Comparison of ENCODE assay signal across 38 cellular contexts in the genomic region with DNA sequence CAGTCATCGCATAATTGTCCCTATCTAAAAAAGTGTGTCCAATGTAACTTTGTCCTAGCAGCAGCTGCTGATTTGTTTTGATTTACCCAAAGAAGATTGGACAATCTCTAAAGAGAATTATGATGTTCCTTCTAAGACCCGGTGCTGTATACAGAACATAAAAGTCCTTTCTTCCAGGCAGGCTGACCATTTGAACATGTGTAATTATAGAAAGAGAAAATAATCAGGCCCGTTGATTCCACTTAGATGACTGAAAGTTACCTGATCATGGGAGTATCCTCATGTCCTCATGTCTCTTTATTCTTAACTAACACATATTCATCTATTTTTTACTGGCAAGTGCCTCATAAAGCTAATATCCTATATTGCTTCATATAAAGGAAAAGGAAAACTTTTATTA.
"Had no signal": no experiment of that assay in that cellular context is flagged by ENCODE, and none has a peak within 500 bp of the region (broad histone marks: within the 10 kb centered on the region; RNA-seq: fewer than 3 reads in every experiment).

No MANE protein-coding gene starts in this region.

- H3K36me3 Mint-ChIP-seq: activated CD8-positive, alpha-beta memory T cell treated with anti-CD3 and anti-CD28 coated beads, Interleukin-2, amount 10 ng/mL, durations not matched to agents 7 days and 5 days; activated naive CD4-positive, alpha-beta T cell treated with anti-CD3 and anti-CD28 coated beads, Interleukin-2, amount 10 ng/mL, durations not matched to agents 7 days and 5 days; activated naive CD4-positive, alpha-beta T cell treated with anti-CD3 and anti-CD28 coated beads, Interleukin-2, amount 50 U/mL, for 24 hours; activated naive CD8-positive, alpha-beta T cell; activated naive CD8-positive, alpha-beta T cell treated with anti-CD3 and anti-CD28 coated beads, Interleukin-2, amount 10 ng/mL, durations not matched to agents 7 days and 5 days; brain; WTC11 had no signal

- H3K4me3 Mint-ChIP-seq: activated CD4-positive, alpha-beta memory T cell treated with anti-CD3 and anti-CD28 coated beads, Interleukin-2, amount 10 ng/mL, durations not matched to agents 7 days and 5 days; activated CD4-positive, alpha-beta T cell treated with anti-CD3 and anti-CD28 coated beads for 36 hours; activated CD4-positive, alpha-beta T cell treated with anti-CD3 and anti-CD28 coated beads, Interleukin-2, amount 10 ng/mL, durations not matched to agents 7 days and 5 days; activated CD8-positive, alpha-beta memory T cell treated with anti-CD3 and anti-CD28 coated beads, Interleukin-2, amount 10 ng/mL, durations not matched to agents 7 days and 5 days; activated CD8-positive, alpha-beta T cell treated with anti-CD3 and anti-CD28 coated beads, Interleukin-2, amount 10 ng/mL, durations not matched to agents 7 days and 5 days; activated naive CD4-positive, alpha-beta T cell treated with anti-CD3 and anti-CD28 coated beads, Interleukin-2, amount 10 ng/mL, durations not matched to agents 7 days and 5 days; activated naive CD4-positive, alpha-beta T cell treated with anti-CD3 and anti-CD28 coated beads, Interleukin-2, amount 50 U/mL, for 24 hours; activated naive CD8-positive, alpha-beta T cell; activated naive CD8-positive, alpha-beta T cell treated with anti-CD3 and anti-CD28 coated beads, Interleukin-2, amount 10 ng/mL, durations not matched to agents 7 days and 5 days; activated naive CD8-positive, alpha-beta T cell treated with anti-CD3 and anti-CD28 coated beads, Interleukin-2, amount 50 U/mL, for 24 hours; activated T-cell treated with anti-CD3 and anti-CD28 coated beads, Interleukin-2, amount 50 U/mL, for 24 hours; brain; central memory CD8-positive, alpha-beta T cell; T-helper 1 cell treated with Interleukin-12 subunit alpha and Interleukin-12 subunit beta and Interleukin-4 antibody, amounts not matched to agents 30 μg/mL and 1 μg/mL, for 36 hours; T-helper 2 cell treated with Interferon-gamma antibody and Interleukin-4, amounts not matched to agents 5 μg/mL and 100 μg/mL, for 36 hours; WTC11 had no signal

- H3K4me1 Mint-ChIP-seq: activated CD4-positive, alpha-beta memory T cell treated with anti-CD3 and anti-CD28 coated beads, Interleukin-2, amount 10 ng/mL, durations not matched to agents 7 days and 5 days; activated CD4-positive, alpha-beta T cell treated with anti-CD3 and anti-CD28 coated beads for 36 hours; activated CD4-positive, alpha-beta T cell treated with anti-CD3 and anti-CD28 coated beads, Interleukin-2, amount 10 ng/mL, durations not matched to agents 7 days and 5 days; activated CD8-positive, alpha-beta memory T cell treated with anti-CD3 and anti-CD28 coated beads, Interleukin-2, amount 10 ng/mL, durations not matched to agents 7 days and 5 days; activated naive CD4-positive, alpha-beta T cell treated with anti-CD3 and anti-CD28 coated beads, Interleukin-2, amount 10 ng/mL, durations not matched to agents 7 days and 5 days; activated naive CD4-positive, alpha-beta T cell treated with anti-CD3 and anti-CD28 coated beads, Interleukin-2, amount 50 U/mL, for 24 hours; activated naive CD8-positive, alpha-beta T cell treated with anti-CD3 and anti-CD28 coated beads, Interleukin-2, amount 10 ng/mL, durations not matched to agents 7 days and 5 days; activated naive CD8-positive, alpha-beta T cell treated with anti-CD3 and anti-CD28 coated beads, Interleukin-2, amount 50 U/mL, for 24 hours; central memory CD8-positive, alpha-beta T cell; WTC11 had no signal

- DNase-seq: activated CD4-positive, alpha-beta memory T cell treated with anti-CD3 and anti-CD28 coated beads, Interleukin-2, amount 10 ng/mL, durations not matched to agents 7 days and 5 days; activated CD4-positive, alpha-beta T cell treated with anti-CD3 and anti-CD28 coated beads for 1 hour; activated CD4-positive, alpha-beta T cell treated with anti-CD3 and anti-CD28 coated beads for 36 hours; activated CD4-positive, alpha-beta T cell treated with anti-CD3 and anti-CD28 coated beads for 48 hours; activated CD4-positive, alpha-beta T cell treated with anti-CD3 and anti-CD28 coated beads, Interleukin-2, amount 10 ng/mL, durations not matched to agents 7 days and 5 days; activated CD4-positive, alpha-beta T cell treated with anti-CD3 and anti-CD28 coated beads, Interleukin-2, amount 50 U/mL, for 48 hours; activated CD4-positive, CD25-positive, alpha-beta regulatory T cell; activated CD8-positive, alpha-beta memory T cell treated with anti-CD3 and anti-CD28 coated beads for 24 hours; activated CD8-positive, alpha-beta memory T cell treated with anti-CD3 and anti-CD28 coated beads, Interleukin-2, amount 10 ng/mL, durations not matched to agents 7 days and 5 days; activated CD8-positive, alpha-beta memory T cell treated with anti-CD3 and anti-CD28 coated beads, Interleukin-2, amount 50 U/mL, for 48 hours; activated CD8-positive, alpha-beta T cell treated with anti-CD3 and anti-CD28 coated beads, Interleukin-2, amount 10 ng/mL, durations not matched to agents 7 days and 5 days; activated effector memory CD4-positive, alpha-beta T cell treated with Interleukin-2 at 50 U/mL for 16 hours; activated gamma-delta T cell; activated naive CD4-positive, alpha-beta T cell treated with anti-CD3 and anti-CD28 coated beads, Interleukin-2, amount 10 ng/mL, durations not matched to agents 7 days and 5 days; activated naive CD4-positive, alpha-beta T cell treated with Interleukin-2 at 50 U/mL for 16 hours; activated naive CD8-positive, alpha-beta T cell treated with anti-CD3 and anti-CD28 coated beads, Interleukin-2, amount 10 ng/mL, durations not matched to agents 7 days and 5 days; activated naive CD8-positive, alpha-beta T cell treated with anti-CD3 and anti-CD28 coated beads, Interleukin-2, amount 50 U/mL, for 24 hours; activated T-cell treated with anti-CD3 and anti-CD28 coated beads, Interleukin-2, amount 50 U/mL, for 24 hours; activated T-cell treated with anti-CD3 and anti-CD28 coated beads, Interleukin-2, amount 50 U/mL, for 48 hours; amygdala; anterior cingulate cortex; caudate nucleus; cerebellar nuclear complex; T-helper 1 cell; T-helper 2 cell; T-helper 9 cell had no signal

- H3K9me3 ChIP-seq: ascending aorta had no signal

- H3K27me3 Mint-ChIP-seq: activated CD4-positive, alpha-beta memory T cell treated with anti-CD3 and anti-CD28 coated beads, Interleukin-2, amount 10 ng/mL, durations not matched to agents 7 days and 5 days; activated CD4-positive, alpha-beta T cell treated with anti-CD3 and anti-CD28 coated beads for 36 hours; activated CD4-positive, alpha-beta T cell treated with anti-CD3 and anti-CD28 coated beads, Interleukin-2, amount 10 ng/mL, durations not matched to agents 7 days and 5 days; activated CD8-positive, alpha-beta memory T cell treated with anti-CD3 and anti-CD28 coated beads, Interleukin-2, amount 10 ng/mL, durations not matched to agents 7 days and 5 days; activated naive CD4-positive, alpha-beta T cell treated with anti-CD3 and anti-CD28 coated beads, Interleukin-2, amount 10 ng/mL, durations not matched to agents 7 days and 5 days; activated naive CD4-positive, alpha-beta T cell treated with anti-CD3 and anti-CD28 coated beads, Interleukin-2, amount 50 U/mL, for 24 hours; activated naive CD8-positive, alpha-beta T cell; activated naive CD8-positive, alpha-beta T cell treated with anti-CD3 and anti-CD28 coated beads, Interleukin-2, amount 10 ng/mL, durations not matched to agents 7 days and 5 days; activated naive CD8-positive, alpha-beta T cell treated with anti-CD3 and anti-CD28 coated beads, Interleukin-2, amount 50 U/mL, for 24 hours; activated T-cell treated with anti-CD3 and anti-CD28 coated beads, Interleukin-2, amount 50 U/mL, for 24 hours; brain; central memory CD8-positive, alpha-beta T cell had no signal

- H3K36me3 ChIP-seq: ascending aorta, cardiac muscle cell had no signal

- H3K27ac Mint-ChIP-seq: activated CD4-positive, alpha-beta memory T cell treated with anti-CD3 and anti-CD28 coated beads, Interleukin-2, amount 10 ng/mL, durations not matched to agents 7 days and 5 days; activated CD4-positive, alpha-beta T cell treated with anti-CD3 and anti-CD28 coated beads for 36 hours; activated CD4-positive, alpha-beta T cell treated with anti-CD3 and anti-CD28 coated beads, Interleukin-2, amount 10 ng/mL, durations not matched to agents 7 days and 5 days; activated CD8-positive, alpha-beta memory T cell treated with anti-CD3 and anti-CD28 coated beads, Interleukin-2, amount 10 ng/mL, durations not matched to agents 7 days and 5 days; activated CD8-positive, alpha-beta T cell treated with anti-CD3 and anti-CD28 coated beads, Interleukin-2, amount 10 ng/mL, durations not matched to agents 7 days and 5 days; activated naive CD4-positive, alpha-beta T cell treated with anti-CD3 and anti-CD28 coated beads, Interleukin-2, amount 10 ng/mL, durations not matched to agents 7 days and 5 days; activated naive CD4-positive, alpha-beta T cell treated with anti-CD3 and anti-CD28 coated beads, Interleukin-2, amount 50 U/mL, for 24 hours; activated naive CD8-positive, alpha-beta T cell; activated naive CD8-positive, alpha-beta T cell treated with anti-CD3 and anti-CD28 coated beads, Interleukin-2, amount 10 ng/mL, durations not matched to agents 7 days and 5 days; activated naive CD8-positive, alpha-beta T cell treated with anti-CD3 and anti-CD28 coated beads, Interleukin-2, amount 50 U/mL, for 24 hours; activated T-cell treated with anti-CD3 and anti-CD28 coated beads, Interleukin-2, amount 50 U/mL, for 24 hours; activated T-helper 2 cell treated with anti-CD3 and anti-CD28 coated beads, Interferon-gamma antibody, Interleukin-2, Interleukin-4, amounts not matched to agents 10 μg/mL and 5 μg/mL and 100 μg/mL, durations not matched to agents 14 hours and 24 hours and 36 hours; T-helper 1 cell treated with Interleukin-12 subunit alpha and Interleukin-12 subunit beta and Interleukin-4 antibody, amounts not matched to agents 30 μg/mL and 1 μg/mL, for 36 hours; T-helper 2 cell treated with Interferon-gamma antibody and Interleukin-4, amounts not matched to agents 5 μg/mL and 100 μg/mL, for 36 hours; WTC11 had no signal

- H3K4me1 ChIP-seq: ascending aorta had no signal

- H3K27ac ChIP-seq: ascending aorta, VCaP had no signal

- ATAC-seq: activated CD4-positive, alpha-beta T cell treated with anti-CD3 and anti-CD28 coated beads for 36 hours; activated CD4-positive, CD25-positive, alpha-beta regulatory T cell treated with anti-CD3 and anti-CD28 coated beads, Interleukin-2, amount 50 U/mL, for 24 hours; activated CD8-positive, alpha-beta memory T cell treated with anti-CD3 and anti-CD28 coated beads, Interleukin-2, amount 10 ng/mL, durations not matched to agents 7 days and 5 days; activated CD8-positive, alpha-beta T cell treated with anti-CD3 and anti-CD28 coated beads, Interleukin-2, amount 10 ng/mL, durations not matched to agents 7 days and 5 days; activated naive CD8-positive, alpha-beta T cell treated with anti-CD3 and anti-CD28 coated beads, Interleukin-2, amount 50 U/mL, for 24 hours; WTC11 had no signal

- H3K27me3 ChIP-seq: ascending aorta, cardiac muscle cell had no signal

- H3K9me3 Mint-ChIP-seq: activated CD4-positive, alpha-beta memory T cell treated with anti-CD3 and anti-CD28 coated beads, Interleukin-2, amount 10 ng/mL, durations not matched to agents 7 days and 5 days; activated CD4-positive, alpha-beta T cell treated with anti-CD3 and anti-CD28 coated beads, Interleukin-2, amount 10 ng/mL, durations not matched to agents 7 days and 5 days; activated naive CD4-positive, alpha-beta T cell treated with anti-CD3 and anti-CD28 coated beads, Interleukin-2, amount 50 U/mL, for 24 hours; activated naive CD8-positive, alpha-beta T cell treated with anti-CD3 and anti-CD28 coated beads, Interleukin-2, amount 10 ng/mL, durations not matched to agents 7 days and 5 days; activated naive CD8-positive, alpha-beta T cell treated with anti-CD3 and anti-CD28 coated beads, Interleukin-2, amount 50 U/mL, for 24 hours; activated T-cell treated with anti-CD3 and anti-CD28 coated beads, Interleukin-2, amount 50 U/mL, for 24 hours; brain; T-helper 1 cell treated with Interleukin-12 subunit alpha and Interleukin-12 subunit beta and Interleukin-4 antibody, amounts not matched to agents 30 μg/mL and 1 μg/mL, for 36 hours; WTC11 had no signal

- H3K4me3 ChIP-seq: ascending aorta, cardiac muscle cell had no signal
